Comparison of ENCODE assay signal across 8 cellular contexts in the genomic region with DNA sequence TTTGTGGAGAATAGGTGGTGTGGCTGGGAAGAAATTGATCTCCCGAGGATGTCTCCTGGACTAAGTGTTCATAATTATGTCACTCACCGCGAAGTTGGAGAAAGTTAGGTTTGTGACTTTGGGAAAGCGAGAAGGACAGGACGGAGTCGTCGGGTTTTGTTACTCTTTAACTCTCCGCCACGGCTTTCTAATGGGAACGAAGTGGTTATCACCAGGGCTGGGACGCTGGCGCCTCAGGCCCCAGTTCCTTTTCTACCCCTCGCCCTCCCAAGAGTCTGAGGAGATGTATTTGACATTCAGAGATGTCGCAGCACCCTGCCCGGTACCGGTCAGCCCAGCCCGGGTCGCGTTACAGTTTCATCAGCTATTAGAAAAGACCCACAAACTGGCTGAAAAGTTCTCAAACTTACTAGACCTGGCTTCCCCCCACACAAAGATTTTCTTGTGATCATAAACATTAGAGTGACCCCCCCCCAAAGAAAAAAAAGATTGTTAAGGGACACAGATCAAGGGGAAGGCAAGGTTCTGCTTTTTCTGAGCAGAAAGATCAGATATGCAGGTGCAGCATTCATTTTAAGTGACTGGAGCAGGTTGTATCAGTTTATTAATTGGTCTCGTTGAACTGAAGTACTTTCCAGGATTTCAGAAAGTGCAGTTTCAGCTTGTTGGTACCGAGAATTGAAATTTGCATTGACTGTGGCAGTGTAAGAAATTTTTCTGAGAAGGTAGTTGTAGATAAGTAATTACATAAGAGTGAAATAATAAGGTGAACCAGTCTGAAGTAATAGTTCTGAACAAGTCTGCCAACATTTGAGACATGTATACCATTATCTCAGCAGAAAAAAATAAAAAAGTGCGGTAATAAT. TPM values are rescaled to one million over a fixed set of nuclear protein-coding genes. Genes with fewer than 3 reads are reported as not detected.
DNase-seq lines count a peak whose midpoint lies in the region; ATAC-seq and TF ChIP-seq lines count a peak whose summit lies in the region.

No MANE protein-coding gene starts in this region.

- TF ChIP-seq CTCF in esophagus muscularis mucosa (IDR thresholded peaks at IDR 0.05) (no peak), ovary (IDR thresholded peaks at IDR 0.05) (no peak)

- H3K9me3 Mint-ChIP-seq in activated CD4-positive, alpha-beta T cell treated with anti-CD3 and anti-CD28 coated beads, Interleukin-2, amount 10 ng/mL, durations not matched to agents 24 days and 14 days = no peaks in the 10 kb centered on the region

- H3K27me3 ChIP-seq in esophagus muscularis mucosa = no peaks in the 10 kb centered on the region
- H3K27me3 ChIP-seq in ovary = no peaks in the 10 kb centered on the region

- intact Hi-C loops in activated CD4-positive, alpha-beta T cell treated with anti-CD3 and anti-CD28 coated beads, Interleukin-2, amount 10 ng/mL, durations not matched to agents 24 days and 14 days (cut with micrococcal nuclease) = loop anchor here (1.0 to 10.0 kb wide), 9 partner anchors 25 to 922 kb away; partner anchors contain the start of genes CEP170, COX20 and DESI2
- intact Hi-C loops in esophagus muscularis mucosa (cut with DNase I) (loop anchor here (5.0 to 10.0 kb wide), 3 partner anchors 112 to 705 kb away; no protein-coding TSS in a partner anchor), ovary (cut with DNase I) (loop anchor here in 2 of 4 donors (5.0 to 10.0 kb wide), 3 partner anchors 198 to 405 kb away; partner anchors contain the start of genes ADSS2 (in 1 of the 2) and AKT3 (in 1 of the 2))

- peaks cover 33% of the 10 kb centered on the region for H3K27me3 Mint-ChIP-seq in activated CD4-positive, alpha-beta T cell treated with anti-CD3 and anti-CD28 coated beads, Interleukin-2, amount 10 ng/mL, durations not matched to agents 24 days and 14 days

- H3K4me1 Mint-ChIP-seq in activated CD4-positive, alpha-beta T cell treated with anti-CD3 and anti-CD28 coated beads, Interleukin-2, amount 10 ng/mL, durations not matched to agents 24 days and 14 days = peaks cover 28% of the 10 kb centered on the region

- H3K9me3 ChIP-seq in esophagus muscularis mucosa (no peaks in the 10 kb centered on the region), ovary (no peaks in the 10 kb centered on the region)

- peak overlapping the region; percentile 94 to 99 (median 96) for H3K27ac ChIP-seq in esophagus muscularis mucosa (replicated peaks in 1 of 4)
- H3K27ac ChIP-seq in ovary = peak overlapping the region in 1 of 2 donors; percentile 42

- H3K4me3 ChIP-seq in esophagus muscularis mucosa (peak overlapping the region; percentile 71 to 97 (median 84)), ovary (peak overlapping the region; percentile 71)

- H3K4me3 Mint-ChIP-seq in activated CD4-positive, alpha-beta T cell treated with anti-CD3 and anti-CD28 coated beads, Interleukin-2, amount 10 ng/mL, durations not matched to agents 24 days and 14 days = peak overlapping the region; percentile 92

- no peak for ATAC-seq in SK-N-SH treated with all-trans-retinoic acid at 6 μM for 48 hours
- ATAC-seq in HG03521 (IDR thresholded peaks at IDR 0.05; ENCODE audit: unreplicated experiment) = no peak
- ATAC-seq in GM18498 (IDR thresholded peaks at IDR 0.05; ENCODE audit: unreplicated experiment) = no peak

- H3K4me1 ChIP-seq in esophagus muscularis mucosa (peaks cover 29 to 59% (median 44%) of the 10 kb centered on the region in 4 donors), ovary (ENCODE audit: insufficient read depth) (no peaks in the 10 kb centered on the region)

- 2% methylated on average over 14 of the region's 22 CpGs for WGBS in esophagus muscularis mucosa
- 26 to 27% (median 26%) methylated on average over 22 of the region's 22 CpGs for WGBS in ovary, 3 donors

- peaks cover 2% of the 10 kb centered on the region for H3K36me3 Mint-ChIP-seq in activated CD4-positive, alpha-beta T cell treated with anti-CD3 and anti-CD28 coated beads, Interleukin-2, amount 10 ng/mL, durations not matched to agents 24 days and 14 days (ENCODE audit: low read depth)

- DNase-seq in activated CD4-positive, alpha-beta T cell treated with anti-CD3 and anti-CD28 coated beads, Interleukin-2, amount 10 ng/mL, durations not matched to agents 24 days and 14 days = peak; percentile 68
- no peak for DNase-seq in activated CD4-positive, alpha-beta T cell treated with anti-CD3 and anti-CD28 coated beads for 1 hour
- DNase-seq in esophagus muscularis mucosa (ENCODE audit: extremely low spot score) (no peak), ovary (peak in 1 of 5 donors; percentile 27), foreskin melanocyte (no peak)

- TF ChIP-seq EP300 in esophagus muscularis mucosa (IDR thresholded peaks at IDR 0.05) = no peak
- no peak for TF ChIP-seq EP300 in ovary (IDR thresholded peaks at IDR 0.05)

- peak overlapping the region; percentile 93 for H3K27ac Mint-ChIP-seq in activated CD4-positive, alpha-beta T cell treated with anti-CD3 and anti-CD28 coated beads, Interleukin-2, amount 10 ng/mL, durations not matched to agents 24 days and 14 days

- H3K36me3 ChIP-seq in esophagus muscularis mucosa = peaks cover 8 to 16% (median 15%) of the 10 kb centered on the region in 4 donors
- no peaks in the 10 kb centered on the region for H3K36me3 ChIP-seq in ovary

- TF ChIP-seq POLR2A in esophagus muscularis mucosa (IDR thresholded peaks at IDR 0.05; ENCODE audit: low read depth) = no peak
- no peak for TF ChIP-seq POLR2A in ovary (IDR thresholded peaks at IDR 0.05)

TF ChIP-seq in SK-N-SH treated with all-trans-retinoic acid at 6 μM for 48 hours, 23 proteins besides CTCF, POLR2A, EP300 and RAD21:
- TF ChIP-seq, protein P1, sequence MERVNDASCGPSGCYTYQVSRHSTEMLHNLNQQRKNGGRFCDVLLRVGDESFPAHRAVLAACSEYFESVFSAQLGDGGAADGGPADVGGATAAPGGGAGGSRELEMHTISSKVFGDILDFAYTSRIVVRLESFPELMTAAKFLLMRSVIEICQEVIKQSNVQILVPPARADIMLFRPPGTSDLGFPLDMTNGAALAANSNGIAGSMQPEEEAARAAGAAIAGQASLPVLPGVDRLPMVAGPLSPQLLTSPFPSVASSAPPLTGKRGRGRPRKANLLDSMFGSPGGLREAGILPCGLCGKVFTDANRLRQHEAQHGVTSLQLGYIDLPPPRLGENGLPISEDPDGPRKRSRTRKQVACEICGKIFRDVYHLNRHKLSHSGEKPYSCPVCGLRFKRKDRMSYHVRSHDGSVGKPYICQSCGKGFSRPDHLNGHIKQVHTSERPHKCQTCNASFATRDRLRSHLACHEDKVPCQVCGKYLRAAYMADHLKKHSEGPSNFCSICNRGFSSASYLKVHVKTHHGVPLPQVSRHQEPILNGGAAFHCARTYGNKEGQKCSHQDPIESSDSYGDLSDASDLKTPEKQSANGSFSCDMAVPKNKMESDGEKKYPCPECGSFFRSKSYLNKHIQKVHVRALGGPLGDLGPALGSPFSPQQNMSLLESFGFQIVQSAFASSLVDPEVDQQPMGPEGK (CRISPR knock-in tag; IDR thresholded peaks at IDR 0.05; ENCODE audit: borderline replicate concordance) = peak; percentile 15; the same call in 1 of the 2 replicates
- TF ChIP-seq TCF4 (CRISPR knock-in tag; IDR thresholded peaks at IDR 0.05; ENCODE audit: borderline replicate concordance) = no peak
TF ChIP-seq in SK-N-SH treated with all-trans-retinoic acid at 6 μM for 48 hours: peak in this region for 1.

RNA-seq across cellular contexts. Expression of gene ZBTB18, which starts 0.9 kb away (rescaled TPM):
- total RNA-seq in activated CD4-positive, alpha-beta T cell treated with anti-CD3 and anti-CD28 coated beads, Interleukin-2, amount 10 ng/mL, durations not matched to agents 24 days and 14 days = 5.5 TPM in 2 replicates
- 10 to 100 TPM; 15.0 to 23.7 (median 18.2) TPM for total RNA-seq in esophagus muscularis mucosa
- total RNA-seq in ovary = 10 to 100 TPM in 5 of 7 donors, 1 to 10 TPM in 2; 8.6 to 14.0 (median 10.8) TPM
- polyA plus RNA-seq in ovary = 1 to 10 TPM; 6.7 to 7.2 TPM
